ENCODE assay signal across 19 cellular contexts in the genomic region with DNA sequence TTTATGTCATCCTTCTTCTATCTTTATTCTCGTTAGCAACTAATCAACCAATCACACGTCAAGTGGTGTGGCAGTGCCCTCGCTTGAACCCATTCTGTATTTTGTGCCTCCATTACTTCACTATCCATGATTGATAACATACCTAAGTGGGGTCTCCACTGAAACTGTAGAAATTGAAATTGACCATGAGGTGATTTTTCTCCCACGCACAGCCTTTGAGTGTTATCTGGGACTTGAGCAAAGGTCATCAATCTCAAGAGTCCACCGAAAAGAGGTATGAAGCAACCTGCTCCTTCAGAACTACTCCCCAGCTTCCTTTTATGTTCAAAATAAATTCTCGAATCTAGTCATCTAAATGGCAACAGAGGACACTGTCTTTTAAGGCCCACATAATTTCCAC.
DNase-seq lines count a peak whose midpoint lies in the region; ATAC-seq and TF ChIP-seq lines count a peak whose summit lies in the region.
"Had no signal": no experiment of that assay in that cellular context is flagged by ENCODE, and none has a peak within 500 bp of the region (broad histone marks: within the 10 kb centered on the region; RNA-seq: fewer than 3 reads in every experiment).

No MANE protein-coding gene starts in this region.

- H3K27ac Mint-ChIP-seq in endodermal cell (no peak overlapping the region), progenitor cell of endocrine pancreas (peak overlapping the region; percentile 59), type B pancreatic cell (peak overlapping the region; percentile 0)
- H3K27ac Mint-ChIP-seq: CD14-positive monocyte; CD4-positive, alpha-beta memory T cell; IgD-negative memory B cell had no signal

- intact Hi-C loops in left ventricle myocardium inferior (cut with micrococcal nuclease) (no loop called here), left cardiac atrium (cut with DNase I) (no loop called here)

- H3K27me3 ChIP-seq in left ventricle myocardium inferior (ENCODE audit: low read depth) (no peaks in the 10 kb centered on the region), endodermal cell (ENCODE audit: control insufficient read depth, insufficient read depth, low read length, poor library complexity, severe bottlenecking) (no peaks in the 10 kb centered on the region)
- H3K27me3 ChIP-seq: BLaER1 had no signal

- H3K9me3 Mint-ChIP-seq in endodermal cell: no peaks in the 10 kb centered on the region
- no peaks in the 10 kb centered on the region for H3K9me3 Mint-ChIP-seq in progenitor cell of endocrine pancreas (ENCODE audit: low read depth)
- H3K9me3 Mint-ChIP-seq in type B pancreatic cell: no peaks in the 10 kb centered on the region
- H3K9me3 Mint-ChIP-seq: IgD-negative memory B cell had no signal

- H3K36me3 ChIP-seq in left ventricle myocardium inferior: no peaks in the 10 kb centered on the region
- H3K36me3 ChIP-seq in endodermal cell (ENCODE audit: control insufficient read depth, insufficient read depth, low read length): no peaks in the 10 kb centered on the region
- H3K36me3 ChIP-seq: BLaER1, HAP-1 had no signal

- H3K36me3 Mint-ChIP-seq in endodermal cell (ENCODE audit: low read depth): no peaks in the 10 kb centered on the region
- peaks cover 2% of the 10 kb centered on the region for H3K36me3 Mint-ChIP-seq in progenitor cell of endocrine pancreas (ENCODE audit: insufficient read depth)
- H3K36me3 Mint-ChIP-seq in type B pancreatic cell: peaks cover 7% of the 10 kb centered on the region
- H3K36me3 Mint-ChIP-seq: CD14-positive monocyte; CD4-positive, alpha-beta memory T cell; IgD-negative memory B cell had no signal

- H3K4me3 Mint-ChIP-seq in endodermal cell: no peak overlapping the region
- H3K4me3 Mint-ChIP-seq in progenitor cell of endocrine pancreas (ENCODE audit: low read depth): no peak overlapping the region
- H3K4me3 Mint-ChIP-seq in type B pancreatic cell: no peak overlapping the region
- H3K4me3 Mint-ChIP-seq: CD14-positive monocyte; CD4-positive, alpha-beta memory T cell; IgD-negative memory B cell had no signal

- WGBS in endodermal cell (ENCODE audit: insufficient coverage in 1 of 2, insufficient read length in 1 of 2), 2 experiments: 84 to 93% methylated on average over 5 to 6 of the region's 6 CpGs

- no peak for ATAC-seq in left cardiac atrium
- ATAC-seq: HepG2 had no signal

- peaks cover 3% of the 10 kb centered on the region for H3K4me1 ChIP-seq in left ventricle myocardium inferior
- peaks cover 9% of the 10 kb centered on the region for H3K4me1 ChIP-seq in endodermal cell (ENCODE audit: control insufficient read depth, insufficient read depth, low read length)
- H3K4me1 ChIP-seq: HAP-1 had no signal

- no peaks in the 10 kb centered on the region for H3K27me3 Mint-ChIP-seq in endodermal cell (ENCODE audit: insufficient read depth)
- no peaks in the 10 kb centered on the region for H3K27me3 Mint-ChIP-seq in progenitor cell of endocrine pancreas
- H3K27me3 Mint-ChIP-seq in type B pancreatic cell: no peaks in the 10 kb centered on the region

- no peak overlapping the region for H3K4me3 ChIP-seq in left ventricle myocardium inferior
- peak overlapping the region; percentile 9 for H3K4me3 ChIP-seq in endodermal cell (ENCODE audit: low read length)
- H3K4me3 ChIP-seq: BLaER1, HAP-1 had no signal

- H3K9me3 ChIP-seq in left ventricle myocardium inferior (replicated peaks): no peaks in the 10 kb centered on the region
- no peaks in the 10 kb centered on the region for H3K9me3 ChIP-seq in endodermal cell (ENCODE audit: control insufficient read depth, low read length)
- H3K9me3 ChIP-seq: BLaER1, HAP-1 had no signal

- H3K9ac ChIP-seq in endodermal cell (ENCODE audit: extremely low read depth, low read length, poor library complexity, severe bottlenecking): no peak overlapping the region
- H3K9ac ChIP-seq: BLaER1 had no signal

- H3K4me1 Mint-ChIP-seq in endodermal cell (peaks cover 20% of the 10 kb centered on the region), progenitor cell of endocrine pancreas (ENCODE audit: low read depth) (peaks cover 21% of the 10 kb centered on the region), type B pancreatic cell (ENCODE audit: unreplicated experiment) (peaks cover 11% of the 10 kb centered on the region)
- H3K4me1 Mint-ChIP-seq: CD14-positive monocyte; CD4-positive, alpha-beta memory T cell; IgD-negative memory B cell had no signal

- H3K27ac ChIP-seq in left ventricle myocardium inferior (replicated peaks) (peak overlapping the region; percentile 6), endodermal cell (ENCODE audit: low read depth, low read length) (no peak overlapping the region)
- H3K27ac ChIP-seq: BLaER1, HL-60 had no signal

- TF ChIP-seq CTCF in left ventricle myocardium inferior (IDR thresholded peaks at IDR 0.05; ENCODE audit: borderline replicate concordance): no peak
- TF ChIP-seq CTCF in endodermal cell (conservative IDR thresholded peaks at IDR 0.05): no peak
- no peak for TF ChIP-seq CTCF in progenitor cell of endocrine pancreas (IDR thresholded peaks at IDR 0.05; ENCODE audit: unreplicated experiment)
- TF ChIP-seq CTCF in type B pancreatic cell (conservative IDR thresholded peaks at IDR 0.05): no peak

- DNase-seq in left ventricle myocardium inferior (no peak), left cardiac atrium (no peak), endodermal cell (no peak), progenitor cell of endocrine pancreas (ENCODE audit: low spot score, unreplicated experiment) (no peak), type B pancreatic cell (ENCODE audit: extremely low spot score, unreplicated experiment) (no peak), NCI-H526 (lab: John Stamatoyannopoulos, UW) (no peak), NCI-H1417 (lab: John Stamatoyannopoulos, UW) (no peak), NCI-H1092 treated with DMSO at 0.1 percent for 48 hours (lab: John Stamatoyannopoulos, UW) (no peak)
- DNase-seq: 8988T; Calu3; CD4-positive, alpha-beta memory T cell; DMS79 treated with DMSO at 0.1 percent for 48 hours; GF-D8 had no signal
